In genomic region chr9:98851730-98852462, GRCh38 we compare ENCODE assay signal across 15 cellular contexts. TPM values are rescaled to one million over a fixed set of nuclear protein-coding genes. Genes with fewer than 3 reads are reported as not detected.
DNase-seq lines count a peak whose midpoint lies in the region; ATAC-seq and TF ChIP-seq lines count a peak whose summit lies in the region.
"Had no signal": no experiment of that assay in that cellular context is flagged by ENCODE, and none has a peak within 500 bp of the region (broad histone marks: within the 10 kb centered on the region; RNA-seq: fewer than 3 reads in every experiment).

No MANE protein-coding gene starts in this region.

- H2AK5ac ChIP-seq in mesendoderm (ENCODE audit: low read length): peak overlapping the region; percentile 54

- H3K36me3 ChIP-seq in mesendoderm (ENCODE audit: control insufficient read depth, insufficient read depth, low read length): no peaks in the 10 kb centered on the region
- H3K36me3 ChIP-seq: vagina had no signal

- H3K4me3 ChIP-seq in mesendoderm (ENCODE audit: low read length): no peak overlapping the region
- H3K4me3 ChIP-seq: vagina had no signal

- H3K4me3 Mint-ChIP-seq in stimulated activated effector memory CD8-positive, alpha-beta T cell treated with anti-CD3 and anti-CD28 coated beads, Interleukin-12 subunit alpha, Interleukin-12 subunit beta, amount 100 ng/mL, for 72 hours: no peak overlapping the region
- no peak overlapping the region for H3K4me3 Mint-ChIP-seq in nephron progenitor cell
- no peak overlapping the region for H3K4me3 Mint-ChIP-seq in effector memory CD8-positive, alpha-beta T cell

- no peak overlapping the region for H3K4me2 ChIP-seq in mesendoderm (ENCODE audit: low read length)

- H3K9ac ChIP-seq in mesendoderm (ENCODE audit: low read length): no peak overlapping the region

- no peaks in the 10 kb centered on the region for H3K36me3 Mint-ChIP-seq in stimulated activated effector memory CD8-positive, alpha-beta T cell treated with anti-CD3 and anti-CD28 coated beads, Interleukin-12 subunit alpha, Interleukin-12 subunit beta, amount 100 ng/mL, for 72 hours
- no peaks in the 10 kb centered on the region for H3K36me3 Mint-ChIP-seq in nephron progenitor cell (ENCODE audit: low read depth)
- H3K36me3 Mint-ChIP-seq in effector memory CD8-positive, alpha-beta T cell (ENCODE audit: insufficient read depth): no peaks in the 10 kb centered on the region

- peak; percentile 7 for DNase-seq in activated T-cell treated with anti-CD3 and anti-CD28 coated beads for 4 hours
- no peak for DNase-seq in activated T-cell treated with anti-CD3 and anti-CD28 coated beads, Interleukin-2, amount 50 U/mL, for 1 hour
- DNase-seq in activated CD8-positive, alpha-beta memory T cell treated with anti-CD3 and anti-CD28 coated beads, Interleukin-2, amount 50 U/mL, for 24 hours (ENCODE audit: extremely low read depth): peak; percentile 18
- peak; percentile 65 for DNase-seq in mesendoderm
- peak; percentile 10 to 64 for DNase-seq in stimulated activated effector memory CD8-positive, alpha-beta T cell treated with anti-CD3 and anti-CD28 coated beads, Interleukin-12 subunit alpha, Interleukin-12 subunit beta, amount 100 ng/mL, for 72 hours (ENCODE audit: low spot score in 2 of 2)
- no peak for DNase-seq in NAMALWA (ENCODE audit: low spot score)
- no peak for DNase-seq in nephron progenitor cell
- DNase-seq in effector memory CD8-positive, alpha-beta T cell: no peak
- DNase-seq: ACHN, dermis blood vessel endothelial cell, GOT3, NCI-H1092, NCI-H446 treated with DMSO at 0.1 percent for 48 hours had no signal

- peak overlapping the region; percentile 14 for H3K27ac Mint-ChIP-seq in stimulated activated effector memory CD8-positive, alpha-beta T cell treated with anti-CD3 and anti-CD28 coated beads, Interleukin-12 subunit alpha, Interleukin-12 subunit beta, amount 100 ng/mL, for 72 hours
- H3K27ac Mint-ChIP-seq in nephron progenitor cell: no peak overlapping the region
- peak overlapping the region in 1 of 2 donors; percentile 10 for H3K27ac Mint-ChIP-seq in effector memory CD8-positive, alpha-beta T cell

- peaks cover 10% of the 10 kb centered on the region for H3K4me1 Mint-ChIP-seq in stimulated activated effector memory CD8-positive, alpha-beta T cell treated with anti-CD3 and anti-CD28 coated beads, Interleukin-12 subunit alpha, Interleukin-12 subunit beta, amount 100 ng/mL, for 72 hours
- peaks cover 27% of the 10 kb centered on the region for H3K4me1 Mint-ChIP-seq in nephron progenitor cell
- H3K4me1 Mint-ChIP-seq in effector memory CD8-positive, alpha-beta T cell (ENCODE audit: low read depth in 2 of 2): peaks cover 4 to 7% of the 10 kb centered on the region in 2 donors

- peak overlapping the region; percentile 94 for H2BK5ac ChIP-seq in mesendoderm (ENCODE audit: low read length)

- H3K27ac ChIP-seq in mesendoderm (ENCODE audit: low read depth, low read length): peak overlapping the region; percentile 84
- H3K27ac ChIP-seq: vagina, VCaP had no signal

- H4K5ac ChIP-seq in mesendoderm (ENCODE audit: low read length): peak overlapping the region; percentile 21

- H3K56ac ChIP-seq in mesendoderm (ENCODE audit: low read length): peak overlapping the region; percentile 78

- no CpG with 5 or more reads among the region's 6 CpGs for WGBS in mesendoderm (ENCODE audit: extremely low coverage, insufficient coverage, low lambda C conversion rate)

- peak; percentile 58 for ATAC-seq in stimulated activated effector memory CD8-positive, alpha-beta T cell treated with anti-CD3 and anti-CD28 coated beads, Interleukin-12 subunit alpha, Interleukin-12 subunit beta, amount 100 ng/mL, for 72 hours
- ATAC-seq in effector memory CD8-positive, alpha-beta T cell (replicated peaks): no peak

- peak overlapping the region; percentile 85 for H2BK120ac ChIP-seq in mesendoderm (ENCODE audit: low read depth, low read length)

- H3K79me1 ChIP-seq in mesendoderm (ENCODE audit: low read length): no peaks in the 10 kb centered on the region

- no peak overlapping the region for H4K8ac ChIP-seq in mesendoderm (ENCODE audit: low read depth, low read length)

- TF ChIP-seq CTCF in nephron progenitor cell (IDR thresholded peaks at IDR 0.05): no peak

- H3K27me3 Mint-ChIP-seq in nephron progenitor cell (ENCODE audit: low read depth, poor library complexity): peaks cover 5% of the 10 kb centered on the region
- peaks cover 17 to 20% of the 10 kb centered on the region in 2 donors for H3K27me3 Mint-ChIP-seq in effector memory CD8-positive, alpha-beta T cell

- peak overlapping the region; percentile 47 for H2BK15ac ChIP-seq in mesendoderm (replicated peaks; ENCODE audit: low read depth)

- H3K4me1 ChIP-seq in mesendoderm (ENCODE audit: control insufficient read depth, low read depth, low read length): peaks cover 17% of the 10 kb centered on the region
- H3K4me1 ChIP-seq: vagina had no signal

- H3K9me3 Mint-ChIP-seq in stimulated activated effector memory CD8-positive, alpha-beta T cell treated with anti-CD3 and anti-CD28 coated beads, Interleukin-12 subunit alpha, Interleukin-12 subunit beta, amount 100 ng/mL, for 72 hours: peaks cover 3% of the 10 kb centered on the region
- peaks cover 17% of the 10 kb centered on the region for H3K9me3 Mint-ChIP-seq in nephron progenitor cell
- H3K9me3 Mint-ChIP-seq in effector memory CD8-positive, alpha-beta T cell: peaks cover 2 to 8% of the 10 kb centered on the region in 2 donors

- no peaks in the 10 kb centered on the region for H3K79me2 ChIP-seq in mesendoderm (ENCODE audit: control insufficient read depth, insufficient read depth, low read length)

- H3K23ac ChIP-seq in mesendoderm (ENCODE audit: low read length): no peak overlapping the region

- H3K4ac ChIP-seq in mesendoderm (ENCODE audit: low read depth, low read length): no peak overlapping the region

- H3K18ac ChIP-seq in mesendoderm (ENCODE audit: low read length): peak overlapping the region; percentile 94

- no peaks in the 10 kb centered on the region for H3K27me3 ChIP-seq in mesendoderm (ENCODE audit: insufficient read depth, low read length, poor library complexity)
- H3K27me3 ChIP-seq: vagina had no signal

RNA-seq across cellular contexts. Expression of gene GALNT12, which starts 44.4 kb away (rescaled TPM):
- 5.1 TPM for polyA plus RNA-seq in mesendoderm (2013, experiment 1 of 2)
- polyA plus RNA-seq in mesendoderm (2013, experiment 2 of 2): 5.4 TPM

RNA-seq across cellular contexts. Expression of gene ANKS6, which starts 55.5 kb away (rescaled TPM):
- 34.5 TPM for polyA plus RNA-seq in mesendoderm (2013, experiment 1 of 2)
- 36.6 TPM for polyA plus RNA-seq in mesendoderm (2013, experiment 2 of 2)

Comparison
In these comparisons a context has a peak if more than half of its experiments do, and no peak if none do; other contexts are left out.
1. DNase-seq: peak in activated T-cell treated with anti-CD3 and anti-CD28 coated beads for 4 hours (single experiment), activated CD8-positive, alpha-beta memory T cell treated with anti-CD3 and anti-CD28 coated beads, Interleukin-2, amount 50 U/mL, for 24 hours (single experiment), mesendoderm (single experiment) and stimulated activated effector memory CD8-positive, alpha-beta T cell treated with anti-CD3 and anti-CD28 coated beads, Interleukin-12 subunit alpha, Interleukin-12 subunit beta, amount 100 ng/mL, for 72 hours (2 of 2); none in activated T-cell treated with anti-CD3 and anti-CD28 coated beads, Interleukin-2, amount 50 U/mL, for 1 hour (single experiment), NAMALWA (single experiment), nephron progenitor cell (single experiment) and effector memory CD8-positive, alpha-beta T cell (0 of 3).